In the genomic region with DNA sequence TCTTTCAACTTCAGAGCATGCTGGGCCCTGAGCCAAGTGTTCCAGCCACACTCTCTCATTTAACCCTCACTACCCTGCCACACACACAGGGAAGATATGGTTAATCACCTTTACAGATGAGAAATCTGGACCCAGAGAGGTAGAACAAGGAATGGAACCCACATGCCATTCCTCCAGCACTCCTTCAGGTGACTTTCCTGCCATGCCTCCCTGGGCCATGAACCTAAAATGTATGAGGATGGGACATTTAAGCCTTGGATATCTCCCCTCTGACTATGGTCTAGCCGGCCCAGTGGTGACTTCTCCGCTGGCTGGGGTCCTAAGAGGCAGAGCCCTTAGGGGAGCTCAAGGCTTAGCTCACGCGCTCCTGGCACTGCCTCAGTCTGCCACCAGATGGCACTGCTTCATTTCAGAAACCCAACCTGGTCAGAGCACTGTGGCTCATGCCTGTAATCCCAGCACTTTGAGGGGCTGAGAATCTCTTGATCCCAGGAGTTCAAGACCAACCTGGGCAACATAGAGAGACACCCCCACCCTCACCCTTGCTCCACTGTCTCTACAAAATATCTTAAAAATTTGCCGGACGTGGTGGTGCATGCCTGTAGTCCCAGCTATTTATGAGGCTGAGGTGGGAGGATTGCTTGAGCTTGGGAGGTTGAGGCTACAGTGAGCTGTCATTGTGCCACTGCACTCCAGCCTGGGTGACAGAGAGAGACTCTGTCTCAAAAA, we compare ENCODE assay signal across 9 cellular contexts. TPM values are rescaled to one million over a fixed set of nuclear protein-coding genes. Genes with fewer than 3 reads are reported as not detected.
A peak's percentile ranks its signal among the peaks of the same experiment; 100 is the strongest.
DNase-seq lines count a peak whose midpoint lies in the region; ATAC-seq, FAIRE-seq and TF ChIP-seq lines count a peak whose summit lies in the region.
"Had no signal": no experiment of that assay in that cellular context is flagged by ENCODE, and none has a peak within 500 bp of the region (broad histone marks: within the 10 kb centered on the region; RNA-seq: fewer than 3 reads in every experiment).

No MANE protein-coding gene starts in this region.

- no peak overlapping the region for H3K4me2 ChIP-seq in endothelial cell of umbilical vein (ENCODE audit: insufficient read depth, low read length)

- peak overlapping the region; percentile 23 for H2AFZ ChIP-seq in endothelial cell of umbilical vein (ENCODE audit: low read depth, low read length)

- dilution Hi-C loops in endothelial cell of umbilical vein (cut with MboI; ENCODE audit: extremely low pct_ligation_motif_present, low sequenced_read_pairs), result no loop called here

- H3K9ac ChIP-seq in endothelial cell of umbilical vein (replicated peaks; ENCODE audit: extremely low read depth, insufficient read depth, low read length), result no peak overlapping the region

- H3K4me1 ChIP-seq in endothelial cell of umbilical vein (ENCODE audit: control insufficient read depth, extremely low read depth, insufficient read depth, low read length) (peaks cover 8% of the 10 kb centered on the region), mucosa of descending colon (ENCODE audit: low read depth) (no peaks in the 10 kb centered on the region)

- TF ChIP-seq CTCF in endothelial cell of umbilical vein (IDR thresholded peaks at IDR 0.05; ENCODE audit: extremely low read depth in 1 of 2, insufficient read depth in 1 of 2, low read depth in 1 of 2, low read length in 2 of 2), result peak; percentile 94 to 95
- peak; percentile 93 for TF ChIP-seq CTCF in mucosa of descending colon (IDR thresholded peaks at IDR 0.05)

- no peak overlapping the region for H3K4me3 ChIP-seq in endothelial cell of umbilical vein (replicated peaks in 1 of 3; ENCODE audit: insufficient read depth in 1 of 3, low read depth in 1 of 3, low read length in 3 of 3)
- H3K4me3 ChIP-seq in mucosa of descending colon, result no peak overlapping the region

- no peak for TF ChIP-seq POLR2A in endothelial cell of umbilical vein (IDR thresholded peaks at IDR 0.05; ENCODE audit: low read depth, low read length)

- peaks cover 19% of the 10 kb centered on the region for H3K79me2 ChIP-seq in endothelial cell of umbilical vein (ENCODE audit: control insufficient read depth, insufficient read depth, low read length)

- intact Hi-C loops in endothelial cell of umbilical vein (cut with micrococcal nuclease), result loop anchor here (1.0 to 5.0 kb wide), 8 partner anchors 37 to 890 kb away; a partner anchor contains a TSS
- intact Hi-C loops in mucosa of descending colon (cut with DNase I, micrococcal nuclease), result loop anchor here (5.0 to 10.0 kb wide), 2 partner anchors 165 to 303 kb away; no protein-coding TSS in a partner anchor

- H3K9me3 ChIP-seq in endothelial cell of umbilical vein (replicated peaks; ENCODE audit: control insufficient read depth, insufficient read depth, low read length), result no peaks in the 10 kb centered on the region
- H3K9me3 ChIP-seq in mucosa of descending colon, result no peaks in the 10 kb centered on the region

- ATAC-seq in HG03095 (IDR thresholded peaks at IDR 0.05; ENCODE audit: unreplicated experiment), result peak; percentile 23
- ATAC-seq in mucosa of descending colon, result peak; percentile 12
- no peak for ATAC-seq in HG02973 (IDR thresholded peaks at IDR 0.05; ENCODE audit: unreplicated experiment)

- H3K27ac ChIP-seq in endothelial cell of umbilical vein (ENCODE audit: insufficient read depth, low read depth, low read length), result no peak overlapping the region

- DNase-seq in D341Med (ENCODE audit: low spot score), result peak; percentile 80
- DNase-seq in NOMO-1 treated with dmso at 0.1 percent for 144 hours (lab: John Stamatoyannopoulos, UW; ENCODE audit: unreplicated experiment), result peak; percentile 64
- DNase-seq in activated CD8-positive, alpha-beta memory T cell treated with anti-CD3 and anti-CD28 coated beads, Interleukin-2, amount 50 U/mL, for 4 hours, result peak; percentile 81
- DNase-seq in endothelial cell of umbilical vein (ENCODE audit: low read depth, low spot score), result peak; percentile 77
- DNase-seq in mucosa of descending colon, result peak; percentile 72 to 93 (median 88)
- DNase-seq in stimulated activated CD8-positive, alpha-beta memory T cell treated with anti-CD3 and anti-CD28 coated beads, Interleukin-4, amount 100 ng/mL, for 4 hours (ENCODE audit: low read depth in 2 of 2, low spot score in 1 of 2), result peak; percentile 60 to 68

- peak; percentile 93 for FAIRE-seq in endothelial cell of umbilical vein (lab: Jason Lieb, UNC)
- FAIRE-seq: colon had no signal

- H3K9me1 ChIP-seq in endothelial cell of umbilical vein (replicated peaks; ENCODE audit: control insufficient read depth, extremely low read depth, insufficient read depth, low read length), result no peaks in the 10 kb centered on the region

- H3K36me3 ChIP-seq in endothelial cell of umbilical vein (ENCODE audit: control insufficient read depth in 2 of 2, extremely low read depth in 1 of 2, insufficient read depth in 2 of 2, low read length in 2 of 2), result no peaks in the 10 kb centered on the region
- H3K36me3 ChIP-seq in mucosa of descending colon (ENCODE audit: low read depth), result no peaks in the 10 kb centered on the region

- POLR2A ChIA-PET in endothelial cell of umbilical vein (lab: Charles Lee), result no interaction called here

- H3K27me3 ChIP-seq in endothelial cell of umbilical vein (ENCODE audit: control insufficient read depth in 2 of 2, insufficient read depth in 2 of 2, low read length in 2 of 2), result no peaks in the 10 kb centered on the region

- BruUV-seq in endothelial cell of umbilical vein (replicated peaks; lab: Mats Ljungman, UMichigan), result no TSS peak

- H4K20me1 ChIP-seq in endothelial cell of umbilical vein (replicated peaks; ENCODE audit: control insufficient read depth, extremely low read depth, insufficient read depth, low read length), result no peaks in the 10 kb centered on the region

- CTCF ChIA-PET in endothelial cell of umbilical vein (lab: Charles Lee), result interaction anchor here (0.6 to 7.9 kb wide), 58 partner anchors 8 to 301 kb away, joined by 3 to 230 read pairs (median 4); a partner anchor contains a TSS

TF ChIP-seq in endothelial cell of umbilical vein, 7 proteins besides CTCF, POLR2A, EP300 and RAD21:
- no peak for TF ChIP-seq MYC (IDR thresholded peaks at IDR 0.05; ENCODE audit: low read depth, low read length)
- no peak for TF ChIP-seq EZH2 (IDR thresholded peaks at IDR 0.05; ENCODE audit: borderline replicate concordance, low read depth, low read length, severe bottlenecking)
- TF ChIP-seq POLR2AphosphoS5 (IDR thresholded peaks at IDR 0.05; ENCODE audit: insufficient read depth, low read depth, low read length), result no peak
- no peak for TF ChIP-seq JUN (IDR thresholded peaks at IDR 0.05; ENCODE audit: borderline replicate concordance, insufficient read depth, insufficient read length, low read depth)
- TF ChIP-seq, protein P1, sequence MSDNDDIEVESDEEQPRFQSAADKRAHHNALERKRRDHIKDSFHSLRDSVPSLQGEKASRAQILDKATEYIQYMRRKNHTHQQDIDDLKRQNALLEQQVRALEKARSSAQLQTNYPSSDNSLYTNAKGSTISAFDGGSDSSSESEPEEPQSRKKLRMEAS (IDR thresholded peaks at IDR 0.05; ENCODE audit: insufficient read depth, insufficient read length), result no peak
- no peak for TF ChIP-seq FOS (IDR thresholded peaks at IDR 0.05; ENCODE audit: borderline replicate concordance, insufficient read depth, low read length)
- TF ChIP-seq GATA2 (IDR thresholded peaks at IDR 0.05; ENCODE audit: insufficient read depth, insufficient read length, low read depth, low read length), result no peak

RNA-seq across cellular contexts. Expression of a gene that starts 2.2 kb away (rescaled TPM):
- 21.1 and 22.0 TPM in 2 replicates for total RNA-seq in endothelial cell of umbilical vein
- 5.5 and 7.8 TPM in 2 replicates for polyA plus RNA-seq in endothelial cell of umbilical vein
- 8.1 and 9.2 TPM in 2 replicates for polyA plus RNA-seq in endothelial cell of umbilical vein (2011; cell fraction: cytosol; rRNA removed)
- 21.0 and 24.1 TPM in 2 replicates for polyA plus RNA-seq in endothelial cell of umbilical vein (2011; cell fraction: nucleus; rRNA removed)
- 10.7 and 14.9 TPM in 2 replicates for polyA plus RNA-seq in endothelial cell of umbilical vein (2012)
- polyA minus RNA-seq in endothelial cell of umbilical vein, result 28.6 and 29.6 TPM in 2 replicates
- 19.4 TPM for polyA minus RNA-seq in endothelial cell of umbilical vein (2011; cell fraction: cytosol; rRNA and poly(A)+ RNA removed)
- polyA minus RNA-seq in endothelial cell of umbilical vein (2011; cell fraction: nucleus; rRNA and poly(A)+ RNA removed), result 16.1 and 23.9 TPM in 2 replicates
- total RNA-seq in mucosa of descending colon, result 10 to 100 TPM; 18.0 to 26.0 (median 18.8) TPM

RNA-seq across cellular contexts. Expression of a gene that starts 36.5 kb away (rescaled TPM):
- total RNA-seq in endothelial cell of umbilical vein, result 31.1 and 32.5 TPM in 2 replicates
- polyA plus RNA-seq in endothelial cell of umbilical vein, result 7.0 and 7.6 TPM in 2 replicates
- 6.6 and 6.8 TPM in 2 replicates for polyA plus RNA-seq in endothelial cell of umbilical vein (2011; cell fraction: cytosol; rRNA removed)
- polyA plus RNA-seq in endothelial cell of umbilical vein (2011; cell fraction: nucleus; rRNA removed), result 30.3 and 32.4 TPM in 2 replicates
- 7.5 and 9.4 TPM in 2 replicates for polyA plus RNA-seq in endothelial cell of umbilical vein (2012)
- 45.4 and 47.1 TPM in 2 replicates for polyA minus RNA-seq in endothelial cell of umbilical vein
- 21.0 TPM for polyA minus RNA-seq in endothelial cell of umbilical vein (2011; cell fraction: cytosol; rRNA and poly(A)+ RNA removed)
- polyA minus RNA-seq in endothelial cell of umbilical vein (2011; cell fraction: nucleus; rRNA and poly(A)+ RNA removed), result 40.0 and 52.4 TPM in 2 replicates
- total RNA-seq in mucosa of descending colon, result 10 to 100 TPM; 16.1 to 32.8 (median 16.3) TPM
